11 cellular contexts compared by ENCODE assay signal in the genomic region with DNA sequence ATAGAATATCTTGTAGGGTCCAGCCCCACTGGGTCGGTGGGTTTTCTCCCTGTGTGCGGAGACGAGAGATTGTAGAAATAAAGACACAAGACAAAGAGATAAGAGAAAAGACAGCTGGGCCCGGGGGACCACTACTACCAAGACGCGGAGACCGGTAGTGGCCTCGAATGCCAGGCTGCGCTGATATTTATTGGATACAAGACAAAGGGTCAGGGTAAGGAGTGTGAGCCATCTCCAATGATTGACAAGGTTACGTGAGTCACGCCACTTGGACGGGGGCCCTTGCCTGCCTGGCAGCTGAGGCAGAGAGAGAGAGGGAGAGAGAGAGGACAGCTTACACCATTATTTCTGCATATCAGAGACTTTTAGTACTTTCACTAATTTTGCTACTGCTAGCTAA. TPM values are rescaled to one million over a fixed set of nuclear protein-coding genes. Genes with fewer than 3 reads are reported as not detected.
DNase-seq lines count a peak whose midpoint lies in the region; ATAC-seq, FAIRE-seq and TF ChIP-seq lines count a peak whose summit lies in the region.
"Not testable (repeated sequence)": the region's sequence is repeated elsewhere in the genome, so short reads cannot be mapped to it uniquely, and the experiment has no call there.
"Had no signal": no experiment of that assay in that cellular context is flagged by ENCODE, and none has a peak within 500 bp of the region (broad histone marks: within the 10 kb centered on the region; RNA-seq: fewer than 3 reads in every experiment).

No MANE protein-coding gene starts in this region.

- peak overlapping the region in 1 of 4 donors; percentile 22 for H3K4me3 ChIP-seq in gastrocnemius medialis

- peaks cover 23% of the 10 kb centered on the region for H3K36me3 Mint-ChIP-seq in endothelial cell (ENCODE audit: low read depth, unreplicated experiment)

- H3K4me1 Mint-ChIP-seq in endothelial cell (ENCODE audit: unreplicated experiment) = not testable (repeated sequence)

- not testable (repeated sequence) for H3K9me3 Mint-ChIP-seq in endothelial cell (ENCODE audit: unreplicated experiment)

- TF ChIP-seq POLR2A in GM12892 (IDR thresholded peaks at IDR 0.05; ENCODE audit: low read depth, low read length); gastrocnemius medialis (IDR thresholded peaks at IDR 0.05): not testable (repeated sequence)

- not testable (repeated sequence) for H3K27ac Mint-ChIP-seq in endothelial cell (ENCODE audit: unreplicated experiment)

- H3K27ac ChIP-seq in gastrocnemius medialis = peak overlapping the region in 3 of 4 donors; percentile 33 to 56 (median 48)

- not testable (repeated sequence) for H3K27me3 ChIP-seq in gastrocnemius medialis

- not testable (repeated sequence) for TF ChIP-seq CTCF in endothelial cell (IDR thresholded peaks at IDR 0.05; ENCODE audit: unreplicated experiment); gastrocnemius medialis (IDR thresholded peaks at IDR 0.05 in 4 of 5, conservative IDR thresholded peaks at IDR 0.05 in 1 of 5)

- intact Hi-C loops in left cardiac atrium (cut with DNase I) = loop anchor here in 1 of 2 donors (5.0 kb wide), 1 partner anchor 247 kb away; no protein-coding TSS in a partner anchor
- intact Hi-C loops in gastrocnemius medialis (cut with DNase I; ENCODE audit: low total_unique reads) = loop anchor here (1.0 to 10.0 kb wide), 3 partner anchors 105 to 410 kb away; no protein-coding TSS in a partner anchor

- peaks cover 8 to 12% of the 10 kb centered on the region in 2 donors for H3K4me1 ChIP-seq in gastrocnemius medialis

- H3K4me3 Mint-ChIP-seq in endothelial cell (ENCODE audit: unreplicated experiment) = peak overlapping the region; percentile 74

- H3K9me3 ChIP-seq in gastrocnemius medialis = not testable (repeated sequence)

- not testable (repeated sequence) for DNase-seq in GM12892 (ENCODE audit: insufficient read length); endothelial cell (ENCODE audit: low spot score)
- DNase-seq in RKO (ENCODE audit: low spot score) (peak; percentile 87), amniotic epithelial cell (ENCODE audit: low read depth) (peak; percentile 40), left cardiac atrium (peak; percentile 64), left lobe of liver (ENCODE audit: low spot score) (peak; percentile 63), gastrocnemius medialis (peak in 1 of 2 donors; percentile 72)

- peak; percentile 70 for FAIRE-seq in GM12892 (lab: Jason Lieb, UNC)

- peak in 1 of 2 donors; percentile 17 for ATAC-seq in left cardiac atrium
- ATAC-seq in left lobe of liver, gastrocnemius medialis: not testable (repeated sequence)

- peaks cover 0 to 14% of the 10 kb centered on the region in 2 donors for H3K36me3 ChIP-seq in gastrocnemius medialis

- H3K27me3 Mint-ChIP-seq in endothelial cell (ENCODE audit: unreplicated experiment) = not testable (repeated sequence)

- in situ Hi-C loops in gastrocnemius medialis (cut with MboI; ENCODE audit: low sequenced_read_pairs in 4 of 4) = loop anchor here (5.0 to 25.0 kb wide), 5 partner anchors 102 to 267 kb away; partner anchors contain the start of gene KATNB1 (in 1 of the 4)

RNA-seq across cellular contexts. Expression of gene USB1, which starts 3.5 kb away (rescaled TPM):
- 15.5 TPM for polyA plus RNA-seq in GM12892 (2012; ENCODE audit: missing spikeins)
- total RNA-seq in endothelial cell (ENCODE audit: unreplicated experiment) (79.5 TPM), left cardiac atrium (10 to 100 TPM; 32.3 to 37.7 TPM), left lobe of liver (28.4 TPM), gastrocnemius medialis (10 to 100 TPM in 2 of 4 donors, 1 to 10 TPM in 2; 5.7 to 31.2 (median 15.9) TPM)

RNA-seq across cellular contexts. Expression of gene ZNF319, which starts 4.3 kb away (rescaled TPM):
- polyA plus RNA-seq in GM12892 (2012; ENCODE audit: missing spikeins) = 1.4 TPM
- 16.1 TPM for total RNA-seq in endothelial cell (ENCODE audit: unreplicated experiment)
- total RNA-seq in left cardiac atrium = 1 to 10 TPM; 5.9 to 8.1 TPM
- total RNA-seq in left lobe of liver = 3.6 TPM
- total RNA-seq in gastrocnemius medialis = 1 to 10 TPM; 4.4 to 7.5 (median 6.7) TPM

RNA-seq across cellular contexts. Expression of gene MMP15, which starts 20.8 kb away (rescaled TPM):
- polyA plus RNA-seq in GM12892 (2012; ENCODE audit: missing spikeins) = not detected
- 97.8 TPM for total RNA-seq in endothelial cell (ENCODE audit: unreplicated experiment)
- 10 to 100 TPM; 46.2 to 52.9 TPM for total RNA-seq in left cardiac atrium
- total RNA-seq in left lobe of liver = 39.5 TPM
- 1 to 10 TPM; 2.9 to 8.1 (median 4.9) TPM for total RNA-seq in gastrocnemius medialis

RNA-seq across cellular contexts. Expression of gene CNGB1, which starts 33.8 kb away (rescaled TPM):
- not detected for polyA plus RNA-seq in GM12892 (2012; ENCODE audit: missing spikeins)
- not detected for total RNA-seq in endothelial cell (ENCODE audit: unreplicated experiment)
- total RNA-seq in left cardiac atrium = not detected
- not detected for total RNA-seq in left lobe of liver
- not detected for total RNA-seq in gastrocnemius medialis
- total RNA-seq: GM12878, HT-29, IMR-90 had no signal
- polyA plus RNA-seq: BJ, IMR-90 had no signal
